ENCODE assay signal across 1 cellular context in genomic region chr22:26502688-26503561, GRCh38.
TF ChIP-seq lines count a peak whose summit lies in the region.

No MANE protein-coding gene starts in this region.

TF ChIP-seq in HEK293, 187 proteins besides CTCF, POLR2A, EP300 and RAD21 (continued from another document):
- no peak for TF ChIP-seq TSHZ1 (tag by site-specific recombination; IDR thresholded peaks at IDR 0.05; ENCODE audit: borderline replicate concordance)
- TF ChIP-seq ZNF654 (tag by site-specific recombination; IDR thresholded peaks at IDR 0.05; ENCODE audit: low read depth): 0 out of 2 replicates have a peak, but pooled peaks have one; percentile 14
- TF ChIP-seq KLF9 (tag by site-specific recombination; IDR thresholded peaks at IDR 0.05; ENCODE audit: low read depth): no peak
- TF ChIP-seq EGR2 (tag by site-specific recombination; IDR thresholded peaks at IDR 0.05; ENCODE audit: low read depth): peak; percentile 11; the same call in 1 of the 2 replicates
TF ChIP-seq in HEK293: peak in this region for 2.
